Comparison of ENCODE assay signal across 9 cellular contexts in the genomic region with DNA sequence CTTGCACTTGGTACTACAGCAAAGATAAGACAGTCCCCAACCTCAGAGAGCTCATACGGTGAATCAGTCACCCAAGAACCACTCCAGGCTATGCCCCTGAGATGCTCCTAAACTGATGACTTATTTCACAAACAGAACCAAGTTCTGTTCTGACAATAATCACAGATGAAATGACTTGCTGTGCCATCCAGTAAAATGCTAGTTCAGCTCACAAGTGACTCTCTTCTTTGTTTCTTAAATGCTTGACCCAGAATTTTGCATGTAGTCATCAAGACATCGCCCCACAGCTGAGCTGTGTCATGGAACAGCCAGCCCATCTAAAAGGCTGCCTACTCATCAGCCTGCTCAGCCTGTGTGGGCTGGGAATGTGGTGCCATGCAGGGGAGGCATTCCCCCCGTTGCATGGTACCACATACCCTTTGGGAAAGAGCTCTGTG.
A peak's percentile ranks its signal among the peaks of the same experiment; 100 is the strongest.
DNase-seq lines count a peak whose midpoint lies in the region; ATAC-seq and TF ChIP-seq lines count a peak whose summit lies in the region.
"Had no signal": no experiment of that assay in that cellular context is flagged by ENCODE, and none has a peak within 500 bp of the region (broad histone marks: within the 10 kb centered on the region; RNA-seq: fewer than 3 reads in every experiment).

No MANE protein-coding gene starts in this region.

- no peaks in the 10 kb centered on the region for H3K27me3 ChIP-seq in GM06990 (replicated peaks; ENCODE audit: control insufficient read depth, insufficient read depth, low read length)
- H3K27me3 ChIP-seq: sigmoid colon had no signal

- no peaks in the 10 kb centered on the region for H3K36me3 ChIP-seq in GM06990 (ENCODE audit: control insufficient read depth, insufficient read depth, low read length)
- H3K36me3 ChIP-seq: sigmoid colon had no signal

- ATAC-seq in GM19455 (IDR thresholded peaks at IDR 0.05; ENCODE audit: unreplicated experiment): peak; percentile 56
- peak; percentile 39 for ATAC-seq in HG03175 (IDR thresholded peaks at IDR 0.05; ENCODE audit: unreplicated experiment)

- peak overlapping the region; percentile 9 for H3K27ac ChIP-seq in caudate nucleus (ENCODE audit: low read depth, low read length)
- H3K27ac ChIP-seq: sigmoid colon had no signal

- no peak overlapping the region for H3K4me3 ChIP-seq in GM06990 (replicated peaks; ENCODE audit: low read depth, low read length)
- H3K4me3 ChIP-seq: sigmoid colon had no signal

- DNase-seq in GM06990 (ENCODE audit: extremely low read depth, insufficient read length) (peak; percentile 20), caudate nucleus (lab: John Stamatoyannopoulos, UW) (peak in 17 of 61 donors; percentile 7 to 73 (median 19)), retina (no peak), pons (ENCODE audit: low spot score) (no peak), AG08395 (ENCODE audit: low spot score) (no peak)
- no peak for DNase-seq in effector CD8-positive, alpha-beta T cell (lab: John Stamatoyannopoulos, UW)
- DNase-seq: sigmoid colon had no signal

- TF ChIP-seq CTCF in GM06990 (IDR thresholded peaks at IDR 0.05; ENCODE audit: insufficient read depth, low read length, poor library complexity, severe bottlenecking): no peak
